ENCODE assay signal across 21 cellular contexts in the genomic region with DNA sequence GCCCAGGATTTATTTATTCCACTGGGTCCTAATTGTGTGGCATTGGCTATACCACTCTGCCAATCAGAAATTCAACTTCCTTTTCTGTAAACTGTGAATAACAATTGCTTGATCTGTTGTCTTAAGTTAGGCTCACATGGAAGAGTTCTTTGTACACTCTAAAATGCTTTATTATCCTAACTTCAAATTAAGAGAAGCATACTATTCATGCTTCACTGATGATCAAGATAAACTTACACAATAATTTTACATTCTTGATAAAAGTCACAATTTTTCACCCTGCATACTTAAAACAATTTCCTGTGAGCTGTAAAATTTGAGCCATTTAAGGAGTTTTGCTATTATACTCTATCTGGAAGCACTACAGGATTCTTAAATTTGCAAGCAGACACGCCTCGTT.
"Had no signal": no experiment of that assay in that cellular context is flagged by ENCODE, and none has a peak within 500 bp of the region (broad histone marks: within the 10 kb centered on the region; RNA-seq: fewer than 3 reads in every experiment).

No MANE protein-coding gene starts in this region.

- H3K4me1 Mint-ChIP-seq: naive thymus-derived CD8-positive, alpha-beta T cell; stimulated activated memory B cell treated with anti-CD40 and anti-IgM and Interleukin-4, amounts not matched to agents 10 μg/mL and 1 μg/mL and 100 μg/mL, for 72 hours had no signal

- H3K4me3 ChIP-seq: esophagus muscularis mucosa, mucosa of descending colon, right atrium auricular region, smooth muscle cell, tibial artery, upper lobe of left lung, uterus had no signal

- H3K27me3 Mint-ChIP-seq: stimulated activated memory B cell treated with anti-CD40 and anti-IgM and Interleukin-4, amounts not matched to agents 10 μg/mL and 1 μg/mL and 100 μg/mL, for 72 hours had no signal

- DNase-seq: cortex of kidney; effector memory CD4-positive, alpha-beta T cell; foreskin melanocyte; head of caudate nucleus; hippocampal formation; mammary epithelial cell; mucosa of descending colon; naive thymus-derived CD8-positive, alpha-beta T cell; stimulated activated CD4-positive, alpha-beta T cell treated with anti-CD3 and anti-CD28 coated beads, Interleukin-4, amount 100 ng/mL, for 24 hours; tibial artery; upper lobe of left lung; uterus had no signal

- H3K36me3 Mint-ChIP-seq: naive thymus-derived CD8-positive, alpha-beta T cell; stimulated activated memory B cell treated with anti-CD40 and anti-IgM and Interleukin-4, amounts not matched to agents 10 μg/mL and 1 μg/mL and 100 μg/mL, for 72 hours had no signal

- H3K4me1 ChIP-seq: esophagus muscularis mucosa, upper lobe of left lung, uterus had no signal

- FAIRE-seq: endometrium, islet of Langerhans had no signal

- H3K4me3 Mint-ChIP-seq: naive thymus-derived CD8-positive, alpha-beta T cell; stimulated activated memory B cell treated with anti-CD40 and anti-IgM and Interleukin-4, amounts not matched to agents 10 μg/mL and 1 μg/mL and 100 μg/mL, for 72 hours; stimulated activated naive CD8-positive, alpha-beta T cell treated with anti-CD3 and anti-CD28 coated beads, Interleukin-15, Interleukin-2, amounts not matched to agents 100 ng/mL and 50 ng/mL, for 24 hours had no signal

- H3K27ac ChIP-seq: epithelial cell of prostate, esophagus muscularis mucosa, neutrophil, tibial artery, upper lobe of left lung, uterus had no signal

- H3K27ac Mint-ChIP-seq: naive thymus-derived CD8-positive, alpha-beta T cell; stimulated activated memory B cell treated with anti-CD40 and anti-IgM and Interleukin-4, amounts not matched to agents 10 μg/mL and 1 μg/mL and 100 μg/mL, for 72 hours; stimulated activated naive CD8-positive, alpha-beta T cell treated with anti-CD3 and anti-CD28 coated beads, Interleukin-15, Interleukin-2, amounts not matched to agents 100 ng/mL and 50 ng/mL, for 24 hours had no signal

- H3K9me3 ChIP-seq: esophagus muscularis mucosa, mucosa of descending colon, neutrophil, right atrium auricular region, tibial artery, upper lobe of left lung, uterus had no signal

- ATAC-seq: mucosa of descending colon; naive thymus-derived CD8-positive, alpha-beta T cell; stimulated activated memory B cell treated with anti-CD40 and anti-IgM and Interleukin-4, amounts not matched to agents 10 μg/mL and 1 μg/mL and 100 μg/mL, for 72 hours had no signal

- H3K4me2 ChIP-seq: smooth muscle cell had no signal
